ENCODE assay signal across 8 cellular contexts in the genomic region with DNA sequence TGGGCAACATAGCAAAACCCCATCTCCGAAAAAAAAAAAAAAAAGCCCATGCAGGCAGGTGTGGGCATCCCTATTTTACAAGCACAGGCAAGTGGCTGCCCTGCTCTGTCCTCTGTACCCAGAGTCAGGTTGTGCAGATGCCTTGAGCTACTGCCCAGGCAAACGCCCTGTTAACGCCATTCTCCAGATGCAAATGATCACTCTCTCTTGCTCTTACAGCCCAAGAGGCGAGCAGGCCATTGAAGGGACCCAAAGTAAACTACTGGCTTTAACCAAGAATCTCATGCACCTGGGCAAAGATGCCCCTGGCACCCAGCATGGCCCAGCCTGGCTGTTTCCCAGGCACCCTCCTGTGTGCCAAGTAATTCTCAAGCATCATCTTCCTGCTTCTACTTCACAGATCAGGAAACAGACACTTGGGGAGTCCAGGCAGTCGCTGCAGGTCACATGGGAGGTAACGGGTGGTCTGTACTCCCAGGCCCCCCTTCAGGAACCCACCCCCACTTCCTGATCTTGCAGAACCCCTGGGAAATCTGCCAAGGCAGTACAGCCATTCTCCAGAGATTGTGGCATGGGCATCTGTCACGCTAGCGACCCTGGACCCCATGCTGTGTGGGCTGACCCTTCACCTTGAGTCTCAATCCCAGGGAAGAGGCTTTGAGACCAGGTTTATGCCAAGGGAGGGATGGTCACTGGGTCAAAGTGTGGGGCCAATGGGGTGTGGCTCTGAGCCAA. TPM values are rescaled to one million over a fixed set of nuclear protein-coding genes. Genes with fewer than 3 reads are reported as not detected.
DNase-seq lines count a peak whose midpoint lies in the region; ATAC-seq and TF ChIP-seq lines count a peak whose summit lies in the region.

No MANE protein-coding gene starts in this region.

- POLR2A ChIA-PET in SK-N-SH (lab: Yijun Ruan, JAX) (interaction anchor here (1.9 kb wide), 1 partner anchor 15 kb away, joined by 5 read pairs; a partner anchor contains a TSS), RWPE1 (lab: Yijun Ruan, JAX; ENCODE audit: low non-redundant PET) (interaction anchor here (0.7 kb wide), 1 partner anchor 162 kb away, joined by 4 read pairs; no protein-coding TSS in a partner anchor)

- TF ChIP-seq CTCF in SK-N-SH (IDR thresholded peaks at IDR 0.05), result no peak
- no peak for TF ChIP-seq CTCF in RWPE1 (conservative IDR thresholded peaks at IDR 0.05; ENCODE audit: low read depth)
- no peak for TF ChIP-seq CTCF in right atrium auricular region (IDR thresholded peaks at IDR 0.05)

- H3K27me3 ChIP-seq in SK-N-SH (ENCODE audit: insufficient read depth) (no peaks in the 10 kb centered on the region), right atrium auricular region (no peaks in the 10 kb centered on the region)

- 76% methylated on average over 6 of the region's 8 CpGs for WGBS in SK-N-SH (ENCODE audit: low lambda C conversion rate)

- TF ChIP-seq RAD21 in SK-N-SH (IDR thresholded peaks at IDR 0.05; ENCODE audit: low read length), result no peak

- H3K4me3 ChIP-seq in SK-N-SH (ENCODE audit: low read depth in 2 of 2, low read length in 1 of 2) (no peak overlapping the region), right atrium auricular region (no peak overlapping the region)

- H3K4me1 ChIP-seq in SK-N-SH (ENCODE audit: control insufficient read depth in 1 of 2, insufficient read depth in 2 of 2, low read depth in 1 of 2, low read length in 1 of 2) (peaks cover 82 to 97% of the 10 kb centered on the region in 2 experiments), right atrium auricular region (peaks cover 0 to 94% of the 10 kb centered on the region in 2 donors)

- peaks cover 7% of the 10 kb centered on the region; the same call in 1 of the 2 replicates for H4K20me1 ChIP-seq in SK-N-SH (ENCODE audit: insufficient read depth)

- peaks cover 84% of the 10 kb centered on the region for H3K79me2 ChIP-seq in SK-N-SH (ENCODE audit: insufficient read depth)

- peak; percentile 57 for DNase-seq in SK-N-SH
- DNase-seq in RWPE1 (ENCODE audit: low spot score), result no peak
- no peak for DNase-seq in right atrium auricular region (ENCODE audit: low spot score)
- DNase-seq in stimulated activated naive CD8-positive, alpha-beta T cell treated with anti-CD3 and anti-CD28 coated beads, Interleukin-15, amount 100 ng/mL, for 72 hours, result no peak
- no peak for DNase-seq in NCI-H524 treated with DMSO at 0.1 percent for 48 hours (lab: John Stamatoyannopoulos, UW)
- DNase-seq in NCI-H226, result no peak

- peak overlapping the region; percentile 91 to 93 for H3K27ac ChIP-seq in SK-N-SH (ENCODE audit: low read depth in 2 of 2, low read length in 1 of 2)
- peak overlapping the region; percentile 100 for H3K27ac ChIP-seq in RWPE1
- peak overlapping the region; percentile 94 to 96 for H3K27ac ChIP-seq in right atrium auricular region

- no peak for ATAC-seq in SK-N-SH treated with all-trans-retinoic acid at 6 μM for 48 hours
- ATAC-seq in stimulated activated naive CD8-positive, alpha-beta T cell treated with anti-CD3 and anti-CD28 coated beads, Interleukin-15, amount 100 ng/mL, for 72 hours, result no peak
- ATAC-seq in HG03139 (IDR thresholded peaks at IDR 0.05; ENCODE audit: unreplicated experiment), result no peak

- H3K4me1 Mint-ChIP-seq in stimulated activated naive CD8-positive, alpha-beta T cell treated with anti-CD3 and anti-CD28 coated beads, Interleukin-15, amount 100 ng/mL, for 72 hours, result peaks cover 100% of the 10 kb centered on the region

- no peaks in the 10 kb centered on the region for H3K27me3 Mint-ChIP-seq in stimulated activated naive CD8-positive, alpha-beta T cell treated with anti-CD3 and anti-CD28 coated beads, Interleukin-15, amount 100 ng/mL, for 72 hours

- H3K9me3 ChIP-seq in SK-N-SH (no peaks in the 10 kb centered on the region), right atrium auricular region (no peaks in the 10 kb centered on the region)

- TF ChIP-seq EP300 in SK-N-SH (IDR thresholded peaks at IDR 0.05; ENCODE audit: borderline replicate concordance in 1 of 2, low read depth in 1 of 2, low read length in 1 of 2), result peak in 1 of 2 experiments; percentile 60; a peak in 1 of 4 replicates

- H3K9me3 Mint-ChIP-seq in stimulated activated naive CD8-positive, alpha-beta T cell treated with anti-CD3 and anti-CD28 coated beads, Interleukin-15, amount 100 ng/mL, for 72 hours, result no peaks in the 10 kb centered on the region

- H3K9me2 ChIP-seq in SK-N-SH, result no peaks in the 10 kb centered on the region

- no peak overlapping the region for H2AFZ ChIP-seq in SK-N-SH (ENCODE audit: low read depth)

- H3F3A ChIP-seq in SK-N-SH (replicated peaks; ENCODE audit: insufficient read depth), result peaks cover 15% of the 10 kb centered on the region

- H3K4me2 ChIP-seq in SK-N-SH, result peak overlapping the region; percentile 77

- peak overlapping the region; percentile 88 to 97 for H3K27ac Mint-ChIP-seq in stimulated activated naive CD8-positive, alpha-beta T cell treated with anti-CD3 and anti-CD28 coated beads, Interleukin-15, amount 100 ng/mL, for 72 hours

- H3K9ac ChIP-seq in SK-N-SH, result no peak overlapping the region

- CTCF ChIA-PET in SK-N-SH (lab: Yijun Ruan, JAX) (interaction anchor here (1.6 to 4.7 kb wide), 4 partner anchors 7 to 69 kb away, joined by 5 to 21 read pairs (median 12); no protein-coding TSS in a partner anchor), RWPE1 (lab: Yijun Ruan, JAX) (interaction anchor here (0.6 to 1.9 kb wide), 4 partner anchors 11 to 23 kb away, joined by 4 to 7 read pairs (median 4); no protein-coding TSS in a partner anchor)

- H3K4me3 Mint-ChIP-seq in stimulated activated naive CD8-positive, alpha-beta T cell treated with anti-CD3 and anti-CD28 coated beads, Interleukin-15, amount 100 ng/mL, for 72 hours, result peak overlapping the region; percentile 85 to 92

- H3K36me3 ChIP-seq in SK-N-SH (replicated peaks in 1 of 2; ENCODE audit: control insufficient read depth in 1 of 2, insufficient read depth in 2 of 2, low read length in 1 of 2), result no peaks in the 10 kb centered on the region
- no peaks in the 10 kb centered on the region for H3K36me3 ChIP-seq in right atrium auricular region

TF ChIP-seq in SK-N-SH, 30 proteins besides CTCF, POLR2A, EP300 and RAD21 (continues in another document):
- TF ChIP-seq FOXM1 (IDR thresholded peaks at IDR 0.05; ENCODE audit: low read depth) (no peak), MEF2A (IDR thresholded peaks at IDR 0.05; ENCODE audit: borderline replicate concordance, low read depth) (no peak), JUND (IDR thresholded peaks at IDR 0.05) (no peak), CHD2 (IDR thresholded peaks at IDR 0.05; ENCODE audit: low read length, partially characterized antibody) (no peak), EZH2phosphoT487 (IDR thresholded peaks at IDR 0.05; ENCODE audit: borderline replicate concordance, low read depth) (no peak)
- TF ChIP-seq, protein P1, sequence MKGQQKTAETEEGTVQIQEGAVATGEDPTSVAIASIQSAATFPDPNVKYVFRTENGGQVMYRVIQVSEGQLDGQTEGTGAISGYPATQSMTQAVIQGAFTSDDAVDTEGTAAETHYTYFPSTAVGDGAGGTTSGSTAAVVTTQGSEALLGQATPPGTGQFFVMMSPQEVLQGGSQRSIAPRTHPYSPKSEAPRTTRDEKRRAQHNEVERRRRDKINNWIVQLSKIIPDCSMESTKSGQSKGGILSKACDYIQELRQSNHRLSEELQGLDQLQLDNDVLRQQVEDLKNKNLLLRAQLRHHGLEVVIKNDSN (IDR thresholded peaks at IDR 0.05; ENCODE audit: borderline replicate concordance, low read depth), result no peak

TF ChIP-seq in SK-N-SH treated with all-trans-retinoic acid at 6 μM for 48 hours, 23 proteins besides CTCF, POLR2A, EP300 and RAD21 (continues in another document):
- TF ChIP-seq, protein P2, sequence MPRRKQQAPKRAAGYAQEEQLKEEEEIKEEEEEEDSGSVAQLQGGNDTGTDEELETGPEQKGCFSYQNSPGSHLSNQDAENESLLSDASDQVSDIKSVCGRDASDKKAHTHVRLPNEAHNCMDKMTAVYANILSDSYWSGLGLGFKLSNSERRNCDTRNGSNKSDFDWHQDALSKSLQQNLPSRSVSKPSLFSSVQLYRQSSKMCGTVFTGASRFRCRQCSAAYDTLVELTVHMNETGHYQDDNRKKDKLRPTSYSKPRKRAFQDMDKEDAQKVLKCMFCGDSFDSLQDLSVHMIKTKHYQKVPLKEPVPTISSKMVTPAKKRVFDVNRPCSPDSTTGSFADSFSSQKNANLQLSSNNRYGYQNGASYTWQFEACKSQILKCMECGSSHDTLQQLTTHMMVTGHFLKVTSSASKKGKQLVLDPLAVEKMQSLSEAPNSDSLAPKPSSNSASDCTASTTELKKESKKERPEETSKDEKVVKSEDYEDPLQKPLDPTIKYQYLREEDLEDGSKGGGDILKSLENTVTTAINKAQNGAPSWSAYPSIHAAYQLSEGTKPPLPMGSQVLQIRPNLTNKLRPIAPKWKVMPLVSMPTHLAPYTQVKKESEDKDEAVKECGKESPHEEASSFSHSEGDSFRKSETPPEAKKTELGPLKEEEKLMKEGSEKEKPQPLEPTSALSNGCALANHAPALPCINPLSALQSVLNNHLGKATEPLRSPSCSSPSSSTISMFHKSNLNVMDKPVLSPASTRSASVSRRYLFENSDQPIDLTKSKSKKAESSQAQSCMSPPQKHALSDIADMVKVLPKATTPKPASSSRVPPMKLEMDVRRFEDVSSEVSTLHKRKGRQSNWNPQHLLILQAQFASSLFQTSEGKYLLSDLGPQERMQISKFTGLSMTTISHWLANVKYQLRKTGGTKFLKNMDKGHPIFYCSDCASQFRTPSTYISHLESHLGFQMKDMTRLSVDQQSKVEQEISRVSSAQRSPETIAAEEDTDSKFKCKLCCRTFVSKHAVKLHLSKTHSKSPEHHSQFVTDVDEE (CRISPR knock-in tag; IDR thresholded peaks at IDR 0.05), result no peak
- TF ChIP-seq ISL1 (CRISPR knock-in tag; IDR thresholded peaks at IDR 0.05) (no peak), OSR1 (CRISPR knock-in tag; IDR thresholded peaks at IDR 0.05) (no peak), ESRRG (CRISPR knock-in tag; IDR thresholded peaks at IDR 0.05) (no peak)

RNA-seq across cellular contexts. Expression of a gene that starts 14.2 kb away (rescaled TPM):
- 17.9 and 26.2 TPM in 2 replicates for polyA plus RNA-seq in SK-N-SH (2012; rRNA removed)
- 15.9 and 18.6 TPM in 2 replicates for polyA plus RNA-seq in SK-N-SH (2012; cell fraction: cytosol; rRNA removed)
- polyA plus RNA-seq in SK-N-SH (2012; cell fraction: nucleus; rRNA removed), result 32.9 and 55.0 TPM in 2 replicates
- 10 to 100 TPM in 1 of 2 donors, 1 to 10 TPM in 1; 8.3 to 11.6 TPM for total RNA-seq in right atrium auricular region

RNA-seq across cellular contexts. Expression of a gene that starts 28.9 kb away (rescaled TPM):
- 106 and 117 TPM in 2 replicates for polyA plus RNA-seq in SK-N-SH (2012; rRNA removed)
- polyA plus RNA-seq in SK-N-SH (2012; cell fraction: cytosol; rRNA removed), result 54.1 and 69.2 TPM in 2 replicates
- polyA plus RNA-seq in SK-N-SH (2012; cell fraction: nucleus; rRNA removed), result 90.7 and 100 TPM in 2 replicates
- 10 to 100 TPM in 1 of 2 donors, 1 to 10 TPM in 1; 4.7 to 11.4 TPM for total RNA-seq in right atrium auricular region

RNA-seq across cellular contexts. Expression of a gene that starts 36.0 kb away (rescaled TPM):
- 4.0 and 6.1 TPM in 2 replicates for polyA plus RNA-seq in SK-N-SH (2012; rRNA removed)
- polyA plus RNA-seq in SK-N-SH (2012; cell fraction: cytosol; rRNA removed), result 1.7 and 2.5 TPM in 2 replicates
- 40.1 and 41.3 TPM in 2 replicates for polyA plus RNA-seq in SK-N-SH (2012; cell fraction: nucleus; rRNA removed)
- under 1 TPM in 1 of 2 donors, not detected in 1; 0.20 TPM for total RNA-seq in right atrium auricular region

RNA-seq across cellular contexts. Expression of a gene that starts 49.7 kb away (rescaled TPM):
- 28.4 and 30.2 TPM in 2 replicates for polyA plus RNA-seq in SK-N-SH (2012; rRNA removed)
- 11.0 and 21.1 TPM in 2 replicates for polyA plus RNA-seq in SK-N-SH (2012; cell fraction: cytosol; rRNA removed)
- polyA plus RNA-seq in SK-N-SH (2012; cell fraction: nucleus; rRNA removed), result 29.1 and 30.8 TPM in 2 replicates
- total RNA-seq in right atrium auricular region, result 10 to 100 TPM; 31.7 to 59.0 TPM
